In genomic region chr17:63549289-63549945, GRCh38 we compare ENCODE assay signal across 8 cellular contexts. TPM values are rescaled to one million over a fixed set of nuclear protein-coding genes. Genes with fewer than 3 reads are reported as not detected.
DNase-seq lines count a peak whose midpoint lies in the region; ATAC-seq, FAIRE-seq and TF ChIP-seq lines count a peak whose summit lies in the region.

No MANE protein-coding gene starts in this region.

- TF ChIP-seq CTCF in ascending aorta (IDR thresholded peaks at IDR 0.05): no peak
- TF ChIP-seq CTCF in HepG2 (CRISPR knock-in tag; IDR thresholded peaks at IDR 0.05): no peak
- no peak for TF ChIP-seq CTCF in thyroid gland (IDR thresholded peaks at IDR 0.05)

- CTCF ChIA-PET in HepG2 (lab: Yijun Ruan, JAX; ENCODE audit: low intra/inter-chr PET ratio, low total read pairs): no interaction called here

- H3K9me3 ChIP-seq in ascending aorta (no peaks in the 10 kb centered on the region), HepG2 (ENCODE audit: low read length) (no peaks in the 10 kb centered on the region), thyroid gland (no peaks in the 10 kb centered on the region)

- H3K4me1 ChIP-seq in ascending aorta: peaks cover 0 to 10% of the 10 kb centered on the region in 2 donors
- peaks cover 59% of the 10 kb centered on the region for H3K4me1 ChIP-seq in HepG2 (ENCODE audit: insufficient read depth, low read length)
- peaks cover 25 to 27% of the 10 kb centered on the region in 2 donors for H3K4me1 ChIP-seq in thyroid gland

- H3K9ac ChIP-seq in HepG2 (ENCODE audit: insufficient read depth, low read depth, low read length): peak overlapping the region; percentile 90

- H3K79me2 ChIP-seq in HepG2 (ENCODE audit: insufficient read depth, low read length): peaks cover 38% of the 10 kb centered on the region

- no peak overlapping the region for H2AFZ ChIP-seq in HepG2 (ENCODE audit: low read length)

- 11% methylated on average over 14 of the region's 18 CpGs for WGBS in HepG2 (ENCODE audit: low lambda C conversion rate)
- WGBS in thyroid gland, 2 donors: 25 to 32% methylated on average over 11 to 17 of the region's 18 CpGs

- H3K27ac ChIP-seq in ascending aorta (peak overlapping the region; percentile 77 to 84), HepG2 (ENCODE audit: extremely low read length, insufficient read depth, low read length) (peak overlapping the region; percentile 76), thyroid gland (peak overlapping the region; percentile 62 to 83 (median 75))

- TSS peak; percentile 90 for BruUV-seq in HepG2 (replicated peaks; lab: Mats Ljungman, UMichigan)

- POLR2A ChIA-PET in HepG2 (lab: Yijun Ruan, JAX): interaction anchor here (0.6 to 3.2 kb wide), 9 partner anchors 9 to 72 kb away, joined by 3 to 20 read pairs (median 4); partner anchors contain the start of genes MAP3K3 and TACO1

- no peak for DNase-seq in Right ventricle myocardium superior
- DNase-seq in cardiac septum (ENCODE audit: low spot score): no peak
- DNase-seq in ascending aorta (ENCODE audit: low spot score in 2 of 2): no peak
- no peak for DNase-seq in HepG2 (ENCODE audit: low spot score)
- no peak for DNase-seq in thyroid gland
- DNase-seq in G401 (ENCODE audit: low spot score): no peak
- no peak for DNase-seq in GF-D8 (lab: John Stamatoyannopoulos, UW)

- TF ChIP-seq POLR2A in HepG2 (IDR thresholded peaks at IDR 0.05; ENCODE audit: insufficient read depth in 1 of 2, low read depth in 2 of 2, low read length in 2 of 2) (no peak), thyroid gland (IDR thresholded peaks at IDR 0.05) (no peak)

- TF ChIP-seq EP300 in HepG2 (IDR thresholded peaks at IDR 0.05; ENCODE audit: low read depth in 2 of 2, low read length in 2 of 2): no peak
- no peak for TF ChIP-seq EP300 in HepG2 (CRISPR knock-in tag; IDR thresholded peaks at IDR 0.05; ENCODE audit: borderline replicate concordance)

- ATAC-seq in Right ventricle myocardium superior (ENCODE audit: poor library complexity): peak; percentile 34
- ATAC-seq in HG03520 (IDR thresholded peaks at IDR 0.05; ENCODE audit: unreplicated experiment): peak; percentile 1
- no peak for ATAC-seq in HepG2

- no peak for TF ChIP-seq RAD21 in HepG2 (CRISPR knock-in tag; IDR thresholded peaks at IDR 0.05)

- no peak for FAIRE-seq in HepG2 (lab: Jason Lieb, UNC)

- in situ Hi-C loops in HepG2 (cut with HindIII; ENCODE audit: extremely low pct_ligation_motif_present, low pct_unique_long_range_greater_than_20kb) (no loop called here), G401 (cut with HindIII; ENCODE audit: low sequenced_read_pairs) (no loop called here)

- H4K20me1 ChIP-seq in HepG2 (ENCODE audit: insufficient read depth, low read length): peaks cover 26% of the 10 kb centered on the region

- no peaks in the 10 kb centered on the region for H3K27me3 ChIP-seq in ascending aorta
- peaks cover 0 to 2% of the 10 kb centered on the region in 2 experiments; a peak in 2 of 5 replicates for H3K27me3 ChIP-seq in HepG2 (ENCODE audit: control insufficient read depth in 1 of 2, insufficient read depth in 2 of 2, low read length in 2 of 2)
- no peaks in the 10 kb centered on the region for H3K27me3 ChIP-seq in thyroid gland

- H3K36me3 ChIP-seq in ascending aorta: no peaks in the 10 kb centered on the region
- H3K36me3 ChIP-seq in HepG2 (replicated peaks in 1 of 2; ENCODE audit: control insufficient read depth in 1 of 2, insufficient read depth in 2 of 2, low read length in 2 of 2): no peaks in the 10 kb centered on the region; a peak in 2 of 5 replicates
- H3K36me3 ChIP-seq in thyroid gland: no peaks in the 10 kb centered on the region

- H3K4me3 ChIP-seq in ascending aorta (peak overlapping the region; percentile 55 to 83), HepG2 (replicated peaks in 1 of 3; ENCODE audit: insufficient read depth in 1 of 3, low read depth in 2 of 3, low read length in 3 of 3) (peak overlapping the region; percentile 74 to 98 (median 93)), thyroid gland (replicated peaks in 1 of 3) (peak overlapping the region in 2 of 3 donors; percentile 40 to 53)

- peak overlapping the region; percentile 75 for H3K4me2 ChIP-seq in HepG2 (ENCODE audit: low read depth, low read length)

- intact Hi-C loops in Right ventricle myocardium superior (cut with DNase I): no loop called here
- intact Hi-C loops in cardiac septum (cut with DNase I): loop anchor here (5.0 kb wide), 1 partner anchor 107 kb away; no protein-coding TSS in a partner anchor
- intact Hi-C loops in ascending aorta (cut with DNase I): no loop called here
- intact Hi-C loops in HepG2 (cut with micrococcal nuclease; ENCODE audit: unreplicated experiment): no loop called here
- intact Hi-C loops in thyroid gland (cut with DNase I): no loop called here

RNA-seq across cellular contexts. Expression of gene DCAF7, which starts 0.9 kb away (rescaled TPM):
- total RNA-seq in Right ventricle myocardium superior: 35.5 TPM
- 47.4 TPM for total RNA-seq in cardiac septum
- total RNA-seq in ascending aorta: 18.6 TPM
- 55.2 and 77.5 TPM in 2 replicates for total RNA-seq in HepG2 (2016; rRNA removed; fragmentation: Illumina TruSeq; extraction: Trizol)
- total RNA-seq in HepG2 (2016; cell fraction: cytosol; rRNA removed; fragmentation: Illumina TruSeq; extraction: Trizol; ENCODE audit: low read depth): 10.3 and 11.9 TPM in 2 replicates
- total RNA-seq in HepG2 (2016; cell fraction: insoluble cytoplasmic fraction; rRNA removed; fragmentation: Illumina TruSeq; extraction: Trizol): 58.9 and 68.6 TPM in 2 replicates
- 23.2 and 25.5 TPM in 2 replicates for total RNA-seq in HepG2 (2016; cell fraction: membrane; rRNA removed; fragmentation: Illumina TruSeq; extraction: Trizol)
- 33.1 and 38.3 TPM in 2 replicates for total RNA-seq in HepG2 (2016; cell fraction: nucleus; rRNA removed; fragmentation: Illumina TruSeq; extraction: Trizol)
- 73.4 and 77.0 TPM in 2 replicates for polyA plus RNA-seq in HepG2 (2011; rRNA removed)
- polyA plus RNA-seq in HepG2 (2011; cell fraction: cytosol; rRNA removed): 62.7 and 66.5 TPM in 2 replicates
- polyA plus RNA-seq in HepG2 (2011; cell fraction: nucleus; rRNA removed): 61.2 and 63.3 TPM in 2 replicates
- 84.0 and 84.1 TPM in 2 replicates for polyA plus RNA-seq in HepG2 (2012)
- polyA plus RNA-seq in HepG2 (2016; cell fraction: cytosol; fragmentation: Illumina TruSeq; extraction: Trizol; ENCODE audit: low read depth): 12.2 and 14.0 TPM in 2 replicates
- polyA plus RNA-seq in HepG2 (2016; cell fraction: insoluble cytoplasmic fraction; fragmentation: Illumina TruSeq; extraction: Trizol; ENCODE audit: low read depth): 61.4 and 80.4 TPM in 2 replicates
- 15.8 and 16.0 TPM in 2 replicates for polyA plus RNA-seq in HepG2 (2016; cell fraction: membrane; fragmentation: Illumina TruSeq; extraction: Trizol; ENCODE audit: low read depth)
- 37.9 and 40.9 TPM in 2 replicates for polyA plus RNA-seq in HepG2 (2016; cell fraction: nucleus; fragmentation: Illumina TruSeq; extraction: Trizol; ENCODE audit: insufficient read depth, low read depth)
- 107 and 220 TPM in 2 replicates for polyA minus RNA-seq in HepG2 (2011; rRNA and poly(A)+ RNA removed; ENCODE audit: low replicate concordance)
- polyA minus RNA-seq in HepG2 (2011; cell fraction: cytosol; rRNA and poly(A)+ RNA removed): 41.2 and 49.1 TPM in 2 replicates
- 35.0 and 40.7 TPM in 2 replicates for polyA minus RNA-seq in HepG2 (2011; cell fraction: nucleus; rRNA and poly(A)+ RNA removed)
- total RNA-seq in thyroid gland: 10 to 100 TPM; 35.1 to 44.8 (median 40.5) TPM
- 14.7 and 18.7 TPM in 2 replicates for total RNA-seq in G401 (2014; rRNA removed; shearing (Covaris generic))

RNA-seq across cellular contexts. Expression of gene KCNH6, which starts 26.3 kb away (rescaled TPM):
- total RNA-seq in Right ventricle myocardium superior: not detected
- not detected for total RNA-seq in cardiac septum
- not detected for total RNA-seq in ascending aorta
- total RNA-seq in HepG2 (2016; rRNA removed; fragmentation: Illumina TruSeq; extraction: Trizol): 0.08 and 0.18 TPM in 2 replicates
- total RNA-seq in HepG2 (2016; cell fraction: cytosol; rRNA removed; fragmentation: Illumina TruSeq; extraction: Trizol; ENCODE audit: low read depth): not detected in 2 replicates
- total RNA-seq in HepG2 (2016; cell fraction: insoluble cytoplasmic fraction; rRNA removed; fragmentation: Illumina TruSeq; extraction: Trizol): 0.09 TPM in 1 of 2 replicates, not detected in the other
- total RNA-seq in HepG2 (2016; cell fraction: membrane; rRNA removed; fragmentation: Illumina TruSeq; extraction: Trizol): 0.09 and 0.10 TPM in 2 replicates
- 0.13 TPM in 1 of 2 replicates, not detected in the other for total RNA-seq in HepG2 (2016; cell fraction: nucleus; rRNA removed; fragmentation: Illumina TruSeq; extraction: Trizol)
- polyA plus RNA-seq in HepG2 (2011; rRNA removed): 0.05 and 0.18 TPM in 2 replicates
- polyA plus RNA-seq in HepG2 (2011; cell fraction: cytosol; rRNA removed): 0.04 and 0.06 TPM in 2 replicates
- 0.19 and 0.45 TPM in 2 replicates for polyA plus RNA-seq in HepG2 (2011; cell fraction: nucleus; rRNA removed)
- 0.15 and 0.44 TPM in 2 replicates for polyA plus RNA-seq in HepG2 (2012)
- polyA plus RNA-seq in HepG2 (2016; cell fraction: cytosol; fragmentation: Illumina TruSeq; extraction: Trizol; ENCODE audit: low read depth): 0.05 and 0.06 TPM in 2 replicates
- 0.05 TPM in 1 of 2 replicates, not detected in the other for polyA plus RNA-seq in HepG2 (2016; cell fraction: insoluble cytoplasmic fraction; fragmentation: Illumina TruSeq; extraction: Trizol; ENCODE audit: low read depth)
- polyA plus RNA-seq in HepG2 (2016; cell fraction: membrane; fragmentation: Illumina TruSeq; extraction: Trizol; ENCODE audit: low read depth): 0.06 and 0.10 TPM in 2 replicates
- 0.12 and 0.29 TPM in 2 replicates for polyA plus RNA-seq in HepG2 (2016; cell fraction: nucleus; fragmentation: Illumina TruSeq; extraction: Trizol; ENCODE audit: insufficient read depth, low read depth)
- 0.08 TPM in 1 of 2 replicates, not detected in the other for polyA minus RNA-seq in HepG2 (2011; rRNA and poly(A)+ RNA removed; ENCODE audit: low replicate concordance)
- not detected in 2 replicates for polyA minus RNA-seq in HepG2 (2011; cell fraction: cytosol; rRNA and poly(A)+ RNA removed)
- 0.13 and 0.25 TPM in 2 replicates for polyA minus RNA-seq in HepG2 (2011; cell fraction: nucleus; rRNA and poly(A)+ RNA removed)
- under 1 TPM in 1 of 4 donors, not detected in 3; 0.67 TPM for total RNA-seq in thyroid gland
- 0.37 TPM in 1 of 2 replicates, not detected in the other for total RNA-seq in G401 (2014; rRNA removed; shearing (Covaris generic))

RNA-seq across cellular contexts. Expression of gene TACO1, which starts 51.3 kb away (rescaled TPM):
- total RNA-seq in Right ventricle myocardium superior (43.1 TPM), cardiac septum (39.4 TPM), ascending aorta (6.2 TPM), HepG2 (2016; rRNA removed; fragmentation: Illumina TruSeq; extraction: Trizol) (53.6 and 57.6 TPM in 2 replicates), thyroid gland (10 to 100 TPM; 15.3 to 17.1 (median 16.0) TPM)
- 17.7 and 19.3 TPM in 2 replicates for total RNA-seq in HepG2 (2016; cell fraction: cytosol; rRNA removed; fragmentation: Illumina TruSeq; extraction: Trizol; ENCODE audit: low read depth)
- total RNA-seq in HepG2 (2016; cell fraction: insoluble cytoplasmic fraction; rRNA removed; fragmentation: Illumina TruSeq; extraction: Trizol): 52.7 and 55.4 TPM in 2 replicates
- 30.0 and 35.3 TPM in 2 replicates for total RNA-seq in HepG2 (2016; cell fraction: membrane; rRNA removed; fragmentation: Illumina TruSeq; extraction: Trizol)
- total RNA-seq in HepG2 (2016; cell fraction: nucleus; rRNA removed; fragmentation: Illumina TruSeq; extraction: Trizol): 24.0 and 25.8 TPM in 2 replicates
- polyA plus RNA-seq in HepG2 (2011; rRNA removed): 33.3 and 34.7 TPM in 2 replicates
- 30.0 and 33.8 TPM in 2 replicates for polyA plus RNA-seq in HepG2 (2011; cell fraction: cytosol; rRNA removed)
- polyA plus RNA-seq in HepG2 (2011; cell fraction: nucleus; rRNA removed): 19.5 and 24.4 TPM in 2 replicates
- polyA plus RNA-seq in HepG2 (2012): 32.7 and 34.2 TPM in 2 replicates
- 18.0 and 21.7 TPM in 2 replicates for polyA plus RNA-seq in HepG2 (2016; cell fraction: cytosol; fragmentation: Illumina TruSeq; extraction: Trizol; ENCODE audit: low read depth)
- polyA plus RNA-seq in HepG2 (2016; cell fraction: insoluble cytoplasmic fraction; fragmentation: Illumina TruSeq; extraction: Trizol; ENCODE audit: low read depth): 63.2 and 67.2 TPM in 2 replicates
- 24.8 and 29.6 TPM in 2 replicates for polyA plus RNA-seq in HepG2 (2016; cell fraction: membrane; fragmentation: Illumina TruSeq; extraction: Trizol; ENCODE audit: low read depth)
- 40.5 and 41.7 TPM in 2 replicates for polyA plus RNA-seq in HepG2 (2016; cell fraction: nucleus; fragmentation: Illumina TruSeq; extraction: Trizol; ENCODE audit: insufficient read depth, low read depth)
- polyA minus RNA-seq in HepG2 (2011; rRNA and poly(A)+ RNA removed; ENCODE audit: low replicate concordance): 30.2 and 32.4 TPM in 2 replicates
- polyA minus RNA-seq in HepG2 (2011; cell fraction: cytosol; rRNA and poly(A)+ RNA removed): 18.8 and 19.7 TPM in 2 replicates
- 10.7 and 11.7 TPM in 2 replicates for polyA minus RNA-seq in HepG2 (2011; cell fraction: nucleus; rRNA and poly(A)+ RNA removed)
- total RNA-seq in G401 (2014; rRNA removed; shearing (Covaris generic)): 63.9 and 64.6 TPM in 2 replicates
